ENCODE assay signal across 8 cellular contexts in the genomic region with DNA sequence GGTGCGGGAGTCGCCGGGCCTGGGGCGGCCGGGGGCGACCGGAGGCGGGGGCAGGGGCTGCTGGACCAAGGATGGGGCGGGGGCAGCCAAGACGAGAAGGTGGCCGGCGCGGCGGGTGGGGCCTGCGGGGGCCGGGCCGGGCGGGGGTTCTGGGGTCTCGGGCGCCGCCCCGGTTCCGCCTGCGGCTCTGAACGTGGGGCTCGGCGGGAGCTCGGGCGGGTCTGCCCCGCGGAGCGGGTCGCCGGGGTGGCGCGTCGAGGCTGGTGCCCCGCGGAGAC. TPM values are rescaled to one million over a fixed set of nuclear protein-coding genes. Genes with fewer than 3 reads are reported as not detected.
A peak's percentile ranks its signal among the peaks of the same experiment; 100 is the strongest.
DNase-seq lines count a peak whose midpoint lies in the region; ATAC-seq and TF ChIP-seq lines count a peak whose summit lies in the region.

No MANE protein-coding gene starts in this region.

- H3K4me3 Mint-ChIP-seq in mesothelial cell of epicardium = peak overlapping the region; percentile 87

- H3K27me3 Mint-ChIP-seq in mesothelial cell of epicardium (ENCODE audit: low read depth) = no peaks in the 10 kb centered on the region

- H3K4me1 ChIP-seq in breast epithelium (peaks cover 6 to 14% of the 10 kb centered on the region in 2 donors), vagina (peaks cover 41% of the 10 kb centered on the region)

- DNase-seq in stimulated activated CD8-positive, alpha-beta memory T cell treated with anti-CD3 and anti-CD28 coated beads, Interleukin-15, amount 100 ng/mL, for 24 hours (ENCODE audit: low read depth) = peak; percentile 8
- no peak for DNase-seq in stimulated activated CD8-positive, alpha-beta memory T cell treated with anti-CD3 and anti-CD28 coated beads, Interleukin-4, amount 100 ng/mL, for 48 hours
- DNase-seq in breast epithelium (ENCODE audit: low spot score in 2 of 2) = no peak
- no peak for DNase-seq in mesothelial cell of epicardium (ENCODE audit: low spot score in 2 of 2, unreplicated experiment in 2 of 2)
- no peak for DNase-seq in vagina (ENCODE audit: extremely low spot score in 2 of 2)
- no peak for DNase-seq in NCI-H82 treated with DMSO at 0.1 percent for 48 hours (lab: John Stamatoyannopoulos, UW; ENCODE audit: unreplicated experiment)

- no peak for TF ChIP-seq CTCF in breast epithelium (IDR thresholded peaks at IDR 0.05)
- TF ChIP-seq CTCF in mesothelial cell of epicardium (IDR thresholded peaks at IDR 0.05; ENCODE audit: unreplicated experiment) = no peak
- TF ChIP-seq CTCF in vagina (IDR thresholded peaks at IDR 0.05) = no peak

- peaks cover 3% of the 10 kb centered on the region for H3K36me3 Mint-ChIP-seq in mesothelial cell of epicardium

- H3K27me3 ChIP-seq in breast epithelium (no peaks in the 10 kb centered on the region), vagina (no peaks in the 10 kb centered on the region)

- ATAC-seq in HG03097 (IDR thresholded peaks at IDR 0.05; ENCODE audit: low FRiP score, unreplicated experiment) (no peak), HG03025 (IDR thresholded peaks at IDR 0.05; ENCODE audit: low FRiP score, unreplicated experiment) (no peak)

- no peak overlapping the region for H3K27ac Mint-ChIP-seq in mesothelial cell of epicardium

- H3K4me1 Mint-ChIP-seq in mesothelial cell of epicardium = peaks cover 15% of the 10 kb centered on the region

- TF ChIP-seq POLR2A in breast epithelium (IDR thresholded peaks at IDR 0.05) = no peak
- TF ChIP-seq POLR2A in vagina (IDR thresholded peaks at IDR 0.05) = no peak

- H3K36me3 ChIP-seq in breast epithelium (no peaks in the 10 kb centered on the region), vagina (peaks cover 0 to 26% of the 10 kb centered on the region in 2 donors)

- intact Hi-C loops in breast epithelium (cut with DNase I; ENCODE audit: low total_unique reads) (loop anchor here (5.0 kb wide), 1 partner anchor 84 kb away; the partner anchor contains the start of gene RPS21), vagina (cut with DNase I) (loop anchor here (5.0 to 10.0 kb wide), 2 partner anchors 84 to 492 kb away; partner anchors contain the start of genes MRGBP and RPS21)

- H3K27ac ChIP-seq in breast epithelium (peak overlapping the region; percentile 99), vagina (peak overlapping the region; percentile 97)

- H3K4me3 ChIP-seq in breast epithelium (peak overlapping the region; percentile 80 to 98 (median 86)), vagina (peak overlapping the region; percentile 85 to 98)

- H3K9me3 ChIP-seq in breast epithelium (no peaks in the 10 kb centered on the region), vagina (no peaks in the 10 kb centered on the region)

- H3K9me3 Mint-ChIP-seq in mesothelial cell of epicardium = no peaks in the 10 kb centered on the region

RNA-seq across cellular contexts. Expression of gene ADRM1, which starts 0.2 kb away (rescaled TPM):
- total RNA-seq in breast epithelium = 100 to 1,000 TPM in 2 of 3 donors, 10 to 100 TPM in 1; 80.2 to 131 (median 105) TPM
- total RNA-seq in mesothelial cell of epicardium = 58.8 to 60.8 TPM (median 59.0 TPM) in 3 replicates
- 110 TPM for total RNA-seq in vagina
